ENCODE assay signal across 3 cellular contexts in the genomic region with DNA sequence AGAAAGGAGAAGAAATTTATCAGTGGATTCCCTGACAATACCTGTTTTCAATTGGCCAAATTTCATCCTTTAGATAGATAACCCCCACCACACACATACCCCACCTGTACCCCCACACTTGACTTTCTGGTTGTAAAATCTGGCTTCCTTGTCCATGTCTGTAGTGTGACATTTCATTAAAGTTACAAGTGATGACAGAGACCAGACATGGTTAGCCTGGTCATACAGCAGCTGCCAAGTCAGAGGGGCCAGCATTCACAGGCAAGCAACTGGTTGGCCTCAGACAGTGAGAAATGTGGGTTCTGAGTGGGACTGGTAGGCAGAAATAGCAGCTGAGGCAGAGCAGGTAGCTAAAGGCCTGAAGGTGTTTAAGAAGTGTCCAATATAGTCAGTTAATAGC.
"Had no signal": no experiment of that assay in that cellular context is flagged by ENCODE, and none has a peak within 500 bp of the region (broad histone marks: within the 10 kb centered on the region; RNA-seq: fewer than 3 reads in every experiment).

No MANE protein-coding gene starts in this region.

- DNase-seq: GDM1, GF-D8 had no signal

- H3K4me3 ChIP-seq: GM12878 had no signal

- ATAC-seq: GM12878 had no signal
